In genomic region chr6:34697544-34697836, GRCh38 we compare ENCODE assay signal across 9 cellular contexts. TPM values are rescaled to one million over a fixed set of nuclear protein-coding genes. Genes with fewer than 3 reads are reported as not detected.
DNase-seq lines count a peak whose midpoint lies in the region; ATAC-seq, FAIRE-seq and TF ChIP-seq lines count a peak whose summit lies in the region.
"Had no signal": no experiment of that assay in that cellular context is flagged by ENCODE, and none has a peak within 500 bp of the region (broad histone marks: within the 10 kb centered on the region; RNA-seq: fewer than 3 reads in every experiment).

No MANE protein-coding gene starts in this region.

- DNase-seq in activated T-cell treated with anti-CD3 and anti-CD28 coated beads, Interleukin-2, amount 50 U/mL, for 24 hours, result no peak
- no peak for DNase-seq in activated T-cell treated with anti-CD3 and anti-CD28 coated beads, Interleukin-2, amount 50 U/mL, for 1 hour
- DNase-seq in kidney, result no peak
- no peak for DNase-seq in thoracic aorta (ENCODE audit: low spot score)
- DNase-seq in COR-L47 (lab: John Stamatoyannopoulos, UW), result no peak
- DNase-seq: activated CD8-positive, alpha-beta memory T cell treated with anti-CD3 and anti-CD28 coated beads, Interleukin-2, amount 50 U/mL, for 4 hours had no signal

- H3K9ac ChIP-seq in kidney (ENCODE audit: low read length in 2 of 2), result no peak overlapping the region

- H3K27me3 ChIP-seq in thoracic aorta (replicated peaks; ENCODE audit: insufficient read depth), result no peaks in the 10 kb centered on the region

- no peak overlapping the region for H3K27ac ChIP-seq in kidney (ENCODE audit: low read depth in 2 of 2, low read length in 2 of 2)
- peak overlapping the region in 1 of 2 donors; percentile 65 for H3K27ac ChIP-seq in thoracic aorta

- peak overlapping the region; percentile 96 for H3K4me3 Mint-ChIP-seq in activated T-cell treated with anti-CD3 and anti-CD28 coated beads, Interleukin-2, amount 50 U/mL, for 24 hours
- peak overlapping the region; percentile 95 for H3K4me3 Mint-ChIP-seq in activated naive CD8-positive, alpha-beta T cell

- H3K27me3 Mint-ChIP-seq in activated T-cell treated with anti-CD3 and anti-CD28 coated beads, Interleukin-2, amount 50 U/mL, for 24 hours, result no peaks in the 10 kb centered on the region
- no peaks in the 10 kb centered on the region for H3K27me3 Mint-ChIP-seq in activated naive CD8-positive, alpha-beta T cell

- H3K4me3 ChIP-seq in kidney (ENCODE audit: low read length in 2 of 2), result peak overlapping the region; percentile 80 to 86
- H3K4me3 ChIP-seq in thoracic aorta, result peak overlapping the region; percentile 87

- intact Hi-C loops in kidney (cut with DNase I), result no loop called here

- peaks cover 47% of the 10 kb centered on the region for H3K4me1 Mint-ChIP-seq in activated T-cell treated with anti-CD3 and anti-CD28 coated beads, Interleukin-2, amount 50 U/mL, for 24 hours (ENCODE audit: low read depth)
- H3K4me1 Mint-ChIP-seq in activated naive CD8-positive, alpha-beta T cell (ENCODE audit: low read depth), result peaks cover 39% of the 10 kb centered on the region

- H3K9me3 ChIP-seq in kidney (ENCODE audit: control insufficient read depth in 1 of 2, low read length in 2 of 2) (no peaks in the 10 kb centered on the region), thoracic aorta (no peaks in the 10 kb centered on the region)

- no peak for FAIRE-seq in kidney (lab: Jason Lieb, UNC)

- H3K36me3 Mint-ChIP-seq in activated T-cell treated with anti-CD3 and anti-CD28 coated beads, Interleukin-2, amount 50 U/mL, for 24 hours (ENCODE audit: low read depth), result peaks cover 34% of the 10 kb centered on the region
- peaks cover 3% of the 10 kb centered on the region for H3K36me3 Mint-ChIP-seq in activated naive CD8-positive, alpha-beta T cell

- H3K4me1 ChIP-seq in kidney (ENCODE audit: control insufficient read depth in 1 of 2, insufficient read depth in 1 of 2, low read depth in 1 of 2, low read length in 2 of 2) (peaks cover 4 to 8% of the 10 kb centered on the region in 2 donors), thoracic aorta (ENCODE audit: control insufficient read depth in 1 of 2, low read depth in 2 of 2) (peaks cover 25 to 28% of the 10 kb centered on the region in 2 donors)

- ATAC-seq in thoracic aorta (ENCODE audit: insufficient number of reproducible peaks, low FRiP score, low read depth) (no peak), GM19035 (IDR thresholded peaks at IDR 0.05; ENCODE audit: unreplicated experiment) (no peak), HG02973 (IDR thresholded peaks at IDR 0.05; ENCODE audit: unreplicated experiment) (no peak)

- peak overlapping the region; percentile 99 for H3K27ac Mint-ChIP-seq in activated T-cell treated with anti-CD3 and anti-CD28 coated beads, Interleukin-2, amount 50 U/mL, for 24 hours
- peak overlapping the region; percentile 97 for H3K27ac Mint-ChIP-seq in activated naive CD8-positive, alpha-beta T cell

- no peak for TF ChIP-seq CTCF in kidney (IDR thresholded peaks at IDR 0.05; ENCODE audit: borderline replicate concordance, extremely low read depth, insufficient read depth)
- TF ChIP-seq CTCF in thoracic aorta (IDR thresholded peaks at IDR 0.05), result no peak

- H3K36me3 ChIP-seq in kidney (ENCODE audit: control insufficient read depth in 1 of 2, insufficient read depth in 2 of 2, low read length in 2 of 2) (no peaks in the 10 kb centered on the region), thoracic aorta (no peaks in the 10 kb centered on the region)

- no peaks in the 10 kb centered on the region for H3K9me3 Mint-ChIP-seq in activated T-cell treated with anti-CD3 and anti-CD28 coated beads, Interleukin-2, amount 50 U/mL, for 24 hours
- H3K9me3 Mint-ChIP-seq in activated naive CD8-positive, alpha-beta T cell (ENCODE audit: low read depth), result no peaks in the 10 kb centered on the region

RNA-seq across cellular contexts. Expression of gene ILRUN, which starts 0.9 kb away (rescaled TPM):
- total RNA-seq in kidney, result 55.7 TPM
- 52.4 TPM for polyA plus RNA-seq in kidney (ENCODE audit: insufficient read depth, low read depth, low replicate concordance)
- total RNA-seq in thoracic aorta, result 10 to 100 TPM; 75.4 to 78.9 TPM

RNA-seq across cellular contexts. Expression of gene SNRPC, which starts 59.8 kb away (rescaled TPM):
- total RNA-seq in kidney, result 66.1 TPM
- 148 TPM for polyA plus RNA-seq in kidney (ENCODE audit: insufficient read depth, low read depth, low replicate concordance)
- total RNA-seq in thoracic aorta, result 10 to 100 TPM; 37.8 to 92.1 TPM
